30 cellular contexts compared by ENCODE assay signal in the genomic region with DNA sequence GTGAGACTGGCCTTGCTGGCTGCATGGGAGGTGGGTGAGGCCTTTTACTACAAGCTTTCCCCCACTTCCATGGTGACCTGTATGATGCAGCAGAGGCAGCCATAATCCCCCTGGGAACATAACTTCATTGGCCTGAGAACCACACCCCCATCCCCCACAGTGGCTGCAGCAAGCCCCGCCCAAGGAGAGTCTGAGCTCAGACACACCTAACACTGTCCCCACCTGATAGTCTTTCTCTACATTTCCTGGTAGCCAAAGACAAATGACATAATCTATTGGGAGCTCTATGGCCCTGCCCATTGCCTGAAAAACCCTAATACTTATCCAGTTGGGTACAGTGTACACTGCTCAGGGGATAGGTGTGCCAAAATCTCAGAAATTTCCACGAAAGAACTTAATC.
"Had no signal": no experiment of that assay in that cellular context is flagged by ENCODE, and none has a peak within 500 bp of the region (broad histone marks: within the 10 kb centered on the region; RNA-seq: fewer than 3 reads in every experiment).

No MANE protein-coding gene starts in this region.

- ATAC-seq: activated CD8-positive, alpha-beta T cell treated with anti-CD3 and anti-CD28 coated beads for 36 hours; activated naive CD4-positive, alpha-beta T cell treated with anti-CD3 and anti-CD28 coated beads, Interleukin-2, amount 50 U/mL, for 72 hours; activated T-cell treated with anti-CD3 and anti-CD28 coated beads, Interleukin-2, amount 50 U/mL, for 4 hours; activated T-cell treated with anti-CD3 and anti-CD28 coated beads, Interleukin-2, amount 50 U/mL, for 72 hours; activated T-helper 17 cell treated with anti-CD3 and anti-CD28 coated beads, Interleukin-2, amount 50 U/mL, for 72 hours; body of pancreas had no signal

- DNase-seq: activated B cell treated with CpG ODN at 0.5 μM for 24 hours; activated CD4-positive, alpha-beta memory T cell treated with anti-CD3 and anti-CD28 coated beads for 36 hours; activated CD4-positive, alpha-beta T cell treated with anti-CD3 and anti-CD28 coated beads for 4 hours; activated CD4-positive, alpha-beta T cell treated with anti-CD3 and anti-CD28 coated beads, Interleukin-2, amount 10 ng/mL, durations not matched to agents 24 days and 14 days; activated CD4-positive, alpha-beta T cell treated with anti-CD3 and anti-CD28 coated beads, Interleukin-2, amount 50 U/mL, for 1 hour; activated CD4-positive, alpha-beta T cell treated with anti-CD3 and anti-CD28 coated beads, Interleukin-2, amount 50 U/mL, for 4 hours; activated CD4-positive, CD25-positive, alpha-beta regulatory T cell treated with anti-CD3 and anti-CD28 coated beads, Interleukin-2, amount 50 U/mL, for 72 hours; activated CD8-positive, alpha-beta memory T cell treated with anti-CD3 and anti-CD28 coated beads, Interleukin-2, amount 50 U/mL, for 4 hours; activated CD8-positive, alpha-beta T cell treated with anti-CD3 and anti-CD28 coated beads for 36 hours; activated effector memory CD4-positive, alpha-beta T cell treated with anti-CD3 and anti-CD28 coated beads, Interleukin-2, amount 50 U/mL, for 16 hours; activated gamma-delta T cell treated with Interleukin-2 at 50 U/mL for 16 hours; activated naive CD4-positive, alpha-beta T cell; activated naive CD4-positive, alpha-beta T cell treated with anti-CD3 and anti-CD28 coated beads for 36 hours; activated naive CD4-positive, alpha-beta T cell treated with anti-CD3 and anti-CD28 coated beads, Interleukin-2, amount 50 U/mL, for 16 hours; activated naive CD8-positive, alpha-beta T cell treated with anti-CD3 and anti-CD28 coated beads for 36 hours; activated T-cell treated with anti-CD3 and anti-CD28 coated beads for 4 hours; activated T-cell treated with anti-CD3 and anti-CD28 coated beads, Interleukin-2, amount 50 U/mL, for 1 hour; activated T-cell treated with anti-CD3 and anti-CD28 coated beads, Interleukin-2, amount 50 U/mL, for 4 hours; activated T-cell treated with anti-CD3 and anti-CD28 coated beads, Interleukin-2, amount 50 U/mL, for 72 hours; adrenal gland; amniotic stem cell; aorta; body of pancreas; brain microvascular endothelial cell; central memory CD4-positive, alpha-beta T cell; T-helper 2 cell; T-helper 9 cell had no signal

- H3K9me3 ChIP-seq: adrenal gland, body of pancreas, breast epithelium had no signal

- H3K4me1 ChIP-seq: adrenal gland, body of pancreas, breast epithelium had no signal

- H3K36me3 ChIP-seq: adrenal gland, brain microvascular endothelial cell, breast epithelium had no signal

- H3K4me3 ChIP-seq: adrenal gland, body of pancreas, breast epithelium had no signal

- H3K27me3 ChIP-seq: adrenal gland, body of pancreas, brain microvascular endothelial cell, breast epithelium had no signal
